In the genomic region with DNA sequence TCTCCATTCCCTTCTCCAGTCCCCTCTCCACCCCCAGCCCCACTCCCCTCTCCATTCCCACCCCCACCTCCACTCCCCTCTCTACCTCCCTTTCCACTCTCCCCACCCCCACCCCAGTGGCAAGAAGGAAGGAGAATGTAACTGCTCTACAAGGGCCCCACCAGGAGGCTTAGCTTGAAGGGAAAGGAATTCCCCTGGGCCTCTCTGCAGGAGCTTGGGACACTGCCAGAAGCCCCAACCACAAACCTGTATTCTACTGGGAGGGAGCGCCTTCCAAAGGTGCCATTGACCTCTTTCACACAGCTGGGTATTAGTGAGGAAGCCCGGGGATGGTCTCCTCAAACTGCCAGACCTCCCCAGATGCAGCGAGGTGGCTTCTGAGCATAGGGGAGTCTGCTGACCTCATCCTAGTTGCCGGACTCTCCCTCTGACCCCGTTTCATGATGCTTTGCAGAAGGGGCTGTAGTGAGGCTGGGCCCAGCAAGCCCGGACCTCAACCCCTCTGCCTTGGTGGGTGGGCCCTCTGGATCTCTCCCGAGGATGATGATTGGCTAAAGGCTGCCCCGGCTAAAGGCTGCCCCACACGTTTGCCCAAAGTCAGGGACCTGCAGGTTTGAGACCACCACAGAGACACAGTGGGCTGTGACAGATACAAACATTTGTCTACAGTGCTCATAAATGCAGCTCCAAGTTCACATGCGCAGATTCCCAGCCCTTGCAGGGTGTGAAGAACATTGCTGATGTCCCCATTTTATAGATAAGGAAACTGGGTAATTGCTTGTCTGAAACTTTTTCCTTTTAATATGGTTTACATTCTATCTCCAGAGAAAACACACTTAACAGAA, we compare ENCODE assay signal across 1 cellular context.
TF ChIP-seq lines count a peak whose summit lies in the region.

No MANE protein-coding gene starts in this region.

TF ChIP-seq in H1, 55 proteins besides CTCF, POLR2A, EP300 and RAD21 (continued from another document):
- TF ChIP-seq HDAC2 (IDR thresholded peaks at IDR 0.05; ENCODE audit: borderline replicate concordance in 1 of 2, low read depth in 2 of 2, low read length in 2 of 2), result peak in 1 of 2 experiments; percentile 84; a peak in 1 of 4 replicates
- no peak for TF ChIP-seq KDM1A (IDR thresholded peaks at IDR 0.05; ENCODE audit: borderline replicate concordance, low read length)
